2 cellular contexts compared by ENCODE assay signal in genomic region chr1:21280011-21280471, GRCh38.
TF ChIP-seq lines count a peak whose summit lies in the region.

No MANE protein-coding gene starts in this region.

TF ChIP-seq in GM12878, 131 proteins besides CTCF, POLR2A, EP300 and RAD21:
- no peak for TF ChIP-seq EZH2 (IDR thresholded peaks at IDR 0.05; ENCODE audit: borderline replicate concordance, control insufficient read depth, low read depth, low read length)
- TF ChIP-seq SPI1 (IDR thresholded peaks at IDR 0.05; ENCODE audit: borderline replicate concordance, insufficient read depth, low read depth, low read length): peak; percentile 14; the same call in 1 of the 2 replicates
- no peak for TF ChIP-seq BHLHE40 (IDR thresholded peaks at IDR 0.05; ENCODE audit: borderline replicate concordance in 1 of 2, low read depth in 2 of 2, low read length in 1 of 2)
- TF ChIP-seq TCF12 (IDR thresholded peaks at IDR 0.05; ENCODE audit: low read depth, low read length): no peak
TF ChIP-seq in GM12878: peak in this region for 1.

TF ChIP-seq in HepG2, 621 proteins besides CTCF, POLR2A, EP300 and RAD21:
- TF ChIP-seq GABPA (IDR thresholded peaks at IDR 0.05; ENCODE audit: low read depth, low read length): no peak
- no peak for TF ChIP-seq GABPA (CRISPR knock-in tag; IDR thresholded peaks at IDR 0.05; ENCODE audit: low read depth)
- TF ChIP-seq MNT (IDR thresholded peaks at IDR 0.05): peak; percentile 20; the same call in 1 of the 2 replicates
